Comparison of ENCODE assay signal across 10 cellular contexts in genomic region chr9:31445960-31446359, GRCh38.
DNase-seq lines count a peak whose midpoint lies in the region; ATAC-seq and TF ChIP-seq lines count a peak whose summit lies in the region.
"Had no signal": no experiment of that assay in that cellular context is flagged by ENCODE, and none has a peak within 500 bp of the region (broad histone marks: within the 10 kb centered on the region; RNA-seq: fewer than 3 reads in every experiment).

No MANE protein-coding gene starts in this region.

- no peak overlapping the region for H3K4me3 Mint-ChIP-seq in HFFc6
- H3K4me3 Mint-ChIP-seq: activated CD4-positive, alpha-beta T cell treated with anti-CD3 and anti-CD28 coated beads for 36 hours had no signal

- H3K36me3 Mint-ChIP-seq in HFFc6 (ENCODE audit: low read depth), result no peaks in the 10 kb centered on the region

- no peak overlapping the region for H3K27ac Mint-ChIP-seq in HFFc6
- H3K27ac Mint-ChIP-seq: activated CD4-positive, alpha-beta T cell treated with anti-CD3 and anti-CD28 coated beads for 36 hours had no signal

- DNase-seq in GM13976 (ENCODE audit: low spot score), result peak; percentile 4
- peak; percentile 63 for DNase-seq in MV-4-11 (lab: John Stamatoyannopoulos, UW)
- DNase-seq in NCI-H2196 (lab: John Stamatoyannopoulos, UW; ENCODE audit: unreplicated experiment), result no peak
- DNase-seq in NCI-H1417 treated with DMSO at 0.1 percent for 48 hours (lab: John Stamatoyannopoulos, UW), result no peak
- DNase-seq in HFFc6, result no peak
- DNase-seq in NCI-H510A (lab: John Stamatoyannopoulos, UW), result no peak
- DNase-seq: activated CD4-positive, alpha-beta T cell treated with anti-CD3 and anti-CD28 coated beads for 36 hours; substantia nigra had no signal

- peaks cover 12% of the 10 kb centered on the region; the same call in 1 of the 2 replicates for H3K9me3 Mint-ChIP-seq in HFFc6

- in situ Hi-C loops in GM13976 (cut with MboI; ENCODE audit: low sequenced_read_pairs, unreplicated experiment), result no loop called here

- TF ChIP-seq CTCF in GM13976 (IDR thresholded peaks at IDR 0.05; ENCODE audit: borderline replicate concordance, control extremely low read depth, extremely low read depth, insufficient read depth, missing control alignments) (no peak), HFFc6 (IDR thresholded peaks at IDR 0.05) (no peak)

- H3K4me1 Mint-ChIP-seq in HFFc6 (ENCODE audit: low read depth), result no peaks in the 10 kb centered on the region

- H3K27me3 Mint-ChIP-seq in HFFc6 (ENCODE audit: insufficient read depth), result peaks cover 2% of the 10 kb centered on the region; the same call in 1 of the 2 replicates
- H3K27me3 Mint-ChIP-seq: activated CD4-positive, alpha-beta T cell treated with anti-CD3 and anti-CD28 coated beads for 36 hours had no signal

- ATAC-seq in GM19452 (IDR thresholded peaks at IDR 0.05; ENCODE audit: unreplicated experiment) (peak; percentile 48), HG02884 (IDR thresholded peaks at IDR 0.05; ENCODE audit: unreplicated experiment) (peak; percentile 59)
- ATAC-seq: activated CD4-positive, alpha-beta T cell treated with anti-CD3 and anti-CD28 coated beads for 36 hours had no signal

Comparison
In these comparisons a context has a peak if more than half of its experiments do, and no peak if none do; other contexts are left out.
1. DNase-seq: peak in GM13976 (single experiment) and MV-4-11 (single experiment); none in NCI-H2196 (single experiment), NCI-H1417 treated with DMSO at 0.1 percent for 48 hours (single experiment), HFFc6 (single experiment) and NCI-H510A (single experiment).